Comparison of ENCODE assay signal across 9 cellular contexts in genomic region chr2:202609381-202610145, GRCh38. TPM values are rescaled to one million over a fixed set of nuclear protein-coding genes. Genes with fewer than 3 reads are reported as not detected.
A peak's percentile ranks its signal among the peaks of the same experiment; 100 is the strongest.
DNase-seq lines count a peak whose midpoint lies in the region; ATAC-seq and TF ChIP-seq lines count a peak whose summit lies in the region.
"Had no signal": no experiment of that assay in that cellular context is flagged by ENCODE, and none has a peak within 500 bp of the region (broad histone marks: within the 10 kb centered on the region; RNA-seq: fewer than 3 reads in every experiment).

No MANE protein-coding gene starts in this region.

- WGBS in lower leg skin, 2 donors = 21 to 32% methylated on average over 3 of the region's 3 CpGs

- peak overlapping the region; percentile 94 for H3K4me2 ChIP-seq in OCI-LY3 (ENCODE audit: low read length)

- H4K20me1 ChIP-seq in OCI-LY3 (ENCODE audit: insufficient read depth, low read length) = no peaks in the 10 kb centered on the region

- TF ChIP-seq CTCF in OCI-LY3 (IDR thresholded peaks at IDR 0.05; ENCODE audit: low read depth, low read length) = no peak
- no peak for TF ChIP-seq CTCF in neutrophil (IDR thresholded peaks at IDR 0.05)
- no peak for TF ChIP-seq CTCF in lower leg skin (IDR thresholded peaks at IDR 0.05)

- ATAC-seq in GM19035 (IDR thresholded peaks at IDR 0.05; ENCODE audit: unreplicated experiment) = peak; percentile 94
- ATAC-seq in HG02798 (IDR thresholded peaks at IDR 0.05; ENCODE audit: poor library complexity, unreplicated experiment) = peak; percentile 93
- ATAC-seq: Panc1 had no signal

- H3K4me1 ChIP-seq in OCI-LY3 (ENCODE audit: low read length) = peaks cover 46% of the 10 kb centered on the region
- H3K4me1 ChIP-seq in neutrophil (ENCODE audit: control insufficient read depth in 1 of 2, insufficient read depth in 1 of 2, low read depth in 1 of 2, low read length in 1 of 2) = peaks cover 9 to 17% of the 10 kb centered on the region in 2 experiments

- intact Hi-C loops in lower leg skin (cut with DNase I; ENCODE audit: low total_unique reads) = no loop called here

- no peak for DNase-seq in lower leg skin (ENCODE audit: low spot score in 2 of 2)
- no peak for DNase-seq in DMS 273 treated with DMSO at 0.1 percent for 48 hours (lab: John Stamatoyannopoulos, UW)
- no peak for DNase-seq in LoVo (ENCODE audit: low spot score)
- DNase-seq in EL = no peak

- H3K27ac ChIP-seq in OCI-LY3 (ENCODE audit: low read length) (peak overlapping the region; percentile 95), neutrophil (peak overlapping the region; percentile 16)

- H3K79me2 ChIP-seq in OCI-LY3 (ENCODE audit: low read length) = no peaks in the 10 kb centered on the region

- no peaks in the 10 kb centered on the region for H3K27me3 ChIP-seq in OCI-LY3 (ENCODE audit: low read depth, low read length)
- H3K27me3 ChIP-seq in neutrophil = no peaks in the 10 kb centered on the region

- H2AFZ ChIP-seq in OCI-LY3 (ENCODE audit: low read depth, low read length) = peak overlapping the region; percentile 49; the same call in 1 of the 2 replicates

- peak overlapping the region; percentile 81 for H3K9ac ChIP-seq in OCI-LY3 (ENCODE audit: low read length)

- H3K9me3 ChIP-seq in OCI-LY3 (ENCODE audit: insufficient read depth, low read length) = no peaks in the 10 kb centered on the region
- no peaks in the 10 kb centered on the region for H3K9me3 ChIP-seq in neutrophil

- H3K4me3 ChIP-seq in OCI-LY3 (ENCODE audit: low read length) (peak overlapping the region; percentile 63), neutrophil (ENCODE audit: low read depth in 1 of 2, low read length in 1 of 2) (no peak overlapping the region), lower leg skin (ENCODE audit: low read depth, poor library complexity, severe bottlenecking) (no peak overlapping the region)

- H3K36me3 ChIP-seq in OCI-LY3 (replicated peaks; ENCODE audit: low read depth, low read length) = no peaks in the 10 kb centered on the region
- H3K36me3 ChIP-seq in neutrophil = no peaks in the 10 kb centered on the region

- TF ChIP-seq POLR2A in lower leg skin (IDR thresholded peaks at IDR 0.05) = no peak

RNA-seq across cellular contexts. Expression of gene FAM117B, which starts 25.2 kb away (rescaled TPM):
- 10 to 100 TPM in 3 of 4 donors, 1 to 10 TPM in 1; 9.6 to 28.8 (median 17.0) TPM for total RNA-seq in lower leg skin
